Comparison of ENCODE assay signal across 16 cellular contexts in the genomic region with DNA sequence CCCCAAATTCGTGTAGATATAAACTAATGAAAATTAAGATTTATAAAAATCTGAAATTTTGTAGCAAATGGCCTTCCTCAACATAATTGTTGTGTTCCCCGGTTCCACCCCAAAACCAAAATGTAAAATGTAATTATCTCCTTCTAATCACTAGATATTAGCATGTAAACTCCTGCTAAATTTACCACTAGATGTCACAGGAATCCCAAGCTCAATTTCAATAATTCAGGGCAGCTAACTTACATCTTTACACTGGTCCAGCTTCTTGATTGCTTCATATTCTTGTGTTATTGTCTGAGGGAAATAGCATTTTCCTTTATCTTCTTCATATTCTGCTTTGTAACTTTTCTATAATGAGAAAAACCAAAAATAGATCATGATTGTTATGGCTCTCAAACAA.
"Had no signal": no experiment of that assay in that cellular context is flagged by ENCODE, and none has a peak within 500 bp of the region (broad histone marks: within the 10 kb centered on the region; RNA-seq: fewer than 3 reads in every experiment).

No MANE protein-coding gene starts in this region.

- H3K4me1 ChIP-seq: transverse colon had no signal

- H3K4me3 ChIP-seq: transverse colon had no signal

- H3K27ac ChIP-seq: transverse colon had no signal

- H3K27me3 ChIP-seq: transverse colon had no signal

- H3K36me3 ChIP-seq: transverse colon had no signal

- DNase-seq: activated B cell treated with CpG ODN at 0.5 μM for 24 hours; activated CD4-positive, alpha-beta T cell treated with anti-CD3 and anti-CD28 coated beads, Interleukin-2, amount 10 ng/mL, durations not matched to agents 24 days and 14 days; activated CD8-positive, alpha-beta memory T cell treated with anti-CD3 and anti-CD28 coated beads, Interleukin-2, amount 50 U/mL, for 4 hours; activated CD8-positive, alpha-beta T cell treated with anti-CD3 and anti-CD28 coated beads, Interleukin-2, amount 10 ng/mL, durations not matched to agents 7 days and 5 days; activated gamma-delta T cell; activated T-cell treated with anti-CD3 and anti-CD28 coated beads, Interleukin-2, amount 50 U/mL, for 48 hours; effector memory CD4-positive, alpha-beta T cell; kidney glomerular epithelial cell; left ventricle myocardium superior; mesendoderm; nephron progenitor cell; occipital lobe; right cardiac atrium; stimulated activated naive CD8-positive, alpha-beta T cell treated with anti-CD3 and anti-CD28 coated beads, Interleukin-15, Interleukin-2, amounts not matched to agents 100 U/mL and 50 U/mL, for 24 hours; T-helper 2 cell; transverse colon had no signal

- H3K9me3 ChIP-seq: transverse colon had no signal

- ATAC-seq: activated CD8-positive, alpha-beta T cell treated with anti-CD3 and anti-CD28 coated beads, Interleukin-2, amount 10 ng/mL, durations not matched to agents 7 days and 5 days; left ventricle myocardium superior; right cardiac atrium; stimulated activated naive CD8-positive, alpha-beta T cell treated with anti-CD3 and anti-CD28 coated beads, Interleukin-15, Interleukin-2, amounts not matched to agents 100 U/mL and 50 U/mL, for 24 hours had no signal
